ENCODE assay signal across 24 cellular contexts in genomic region chr5:154686490-154686889, GRCh38.
"Had no signal": no experiment of that assay in that cellular context is flagged by ENCODE, and none has a peak within 500 bp of the region (broad histone marks: within the 10 kb centered on the region; RNA-seq: fewer than 3 reads in every experiment).

No MANE protein-coding gene starts in this region.

- H3K9me3 Mint-ChIP-seq: activated B cell treated with CpG ODN at 0.5 μM for 24 hours; activated naive CD8-positive, alpha-beta T cell treated with anti-CD3 and anti-CD28 coated beads for 36 hours; activated T-cell treated with anti-CD3 and anti-CD28 coated beads, Interleukin-2, amount 50 U/mL, for 4 hours; activated T-helper 2 cell treated with anti-CD3 and anti-CD28 coated beads, Interferon-gamma antibody, Interleukin-2, Interleukin-4, amounts not matched to agents 10 μg/mL and 5 μg/mL and 100 μg/mL, durations not matched to agents 14 hours and 24 hours and 36 hours; immature natural killer cell; T-cell had no signal

- H3K4me3 Mint-ChIP-seq: activated B cell treated with CpG ODN at 0.5 μM for 24 hours; activated CD4-positive, alpha-beta T cell treated with anti-CD3 and anti-CD28 coated beads for 36 hours; activated naive CD8-positive, alpha-beta T cell treated with anti-CD3 and anti-CD28 coated beads for 36 hours; activated T-cell treated with anti-CD3 and anti-CD28 coated beads, Interleukin-2, amount 50 U/mL, for 4 hours; immature natural killer cell; nephron; T-cell had no signal

- H3K27me3 ChIP-seq: ovary, right atrium auricular region, thyroid gland, upper lobe of right lung had no signal

- H3K27ac Mint-ChIP-seq: activated B cell treated with CpG ODN at 0.5 μM for 24 hours; activated CD4-positive, alpha-beta T cell treated with anti-CD3 and anti-CD28 coated beads for 36 hours; activated naive CD8-positive, alpha-beta T cell treated with anti-CD3 and anti-CD28 coated beads for 36 hours; activated T-helper 2 cell treated with anti-CD3 and anti-CD28 coated beads, Interferon-gamma antibody, Interleukin-2, Interleukin-4, amounts not matched to agents 10 μg/mL and 5 μg/mL and 100 μg/mL, durations not matched to agents 14 hours and 24 hours and 36 hours; immature natural killer cell; nephron; T-cell had no signal

- DNase-seq: activated B cell treated with CpG ODN at 0.5 μM for 24 hours; activated CD4-positive, alpha-beta T cell treated with anti-CD3 and anti-CD28 coated beads for 36 hours; activated CD4-positive, alpha-beta T cell treated with anti-CD3 and anti-CD28 coated beads, Interleukin-2, amount 50 U/mL, for 48 hours; activated CD8-positive, alpha-beta memory T cell treated with anti-CD3 and anti-CD28 coated beads, Interleukin-2, amount 50 U/mL, for 48 hours; activated naive CD4-positive, alpha-beta T cell treated with Interleukin-2 at 50 U/mL for 16 hours; activated naive CD8-positive, alpha-beta T cell treated with anti-CD3 and anti-CD28 coated beads for 36 hours; activated T-cell treated with anti-CD3 and anti-CD28 coated beads, Interleukin-2, amount 50 U/mL, for 4 hours; amniotic stem cell; foreskin fibroblast; immature natural killer cell; left ventricle myocardium inferior; ovary; psoas muscle; stimulated activated CD4-positive, alpha-beta T cell treated with anti-CD3 and anti-CD28 coated beads, Interleukin-12 subunit alpha, Interleukin-12 subunit beta, amount 100 ng/mL, for 4 hours; stimulated activated CD4-positive, alpha-beta T cell treated with anti-CD3 and anti-CD28 coated beads, Interleukin-4, amount 100 ng/mL, for 4 hours; stimulated activated naive CD8-positive, alpha-beta T cell treated with anti-CD3 and anti-CD28 coated beads, Interleukin-15, Interleukin-2, amounts not matched to agents 100 U/mL and 50 U/mL, for 24 hours; T-cell; thyroid gland; upper lobe of right lung had no signal

- H3K36me3 ChIP-seq: left ventricle myocardium inferior, neutrophil, ovary, right atrium auricular region, thyroid gland, upper lobe of right lung had no signal

- H3K36me3 Mint-ChIP-seq: activated naive CD8-positive, alpha-beta T cell treated with anti-CD3 and anti-CD28 coated beads for 36 hours; immature natural killer cell; T-cell had no signal

- H3K4me3 ChIP-seq: coronary artery, left ventricle myocardium inferior, ovary, psoas muscle, right atrium auricular region, thyroid gland, upper lobe of right lung had no signal

- H3K9me3 ChIP-seq: left ventricle myocardium inferior, neutrophil, ovary, psoas muscle, right atrium auricular region, thyroid gland, upper lobe of right lung had no signal

- H3K27ac ChIP-seq: coronary artery, left ventricle myocardium inferior, neutrophil, ovary, psoas muscle, right atrium auricular region, thyroid gland, upper lobe of right lung had no signal

- ATAC-seq: activated CD4-positive, alpha-beta T cell treated with anti-CD3 and anti-CD28 coated beads for 36 hours; activated T-cell treated with anti-CD3 and anti-CD28 coated beads, Interleukin-2, amount 50 U/mL, for 4 hours; psoas muscle; stimulated activated naive CD8-positive, alpha-beta T cell treated with anti-CD3 and anti-CD28 coated beads, Interleukin-15, Interleukin-2, amounts not matched to agents 100 U/mL and 50 U/mL, for 24 hours; T-cell; upper lobe of right lung had no signal
